Comparison of ENCODE assay signal across 25 cellular contexts in the genomic region with DNA sequence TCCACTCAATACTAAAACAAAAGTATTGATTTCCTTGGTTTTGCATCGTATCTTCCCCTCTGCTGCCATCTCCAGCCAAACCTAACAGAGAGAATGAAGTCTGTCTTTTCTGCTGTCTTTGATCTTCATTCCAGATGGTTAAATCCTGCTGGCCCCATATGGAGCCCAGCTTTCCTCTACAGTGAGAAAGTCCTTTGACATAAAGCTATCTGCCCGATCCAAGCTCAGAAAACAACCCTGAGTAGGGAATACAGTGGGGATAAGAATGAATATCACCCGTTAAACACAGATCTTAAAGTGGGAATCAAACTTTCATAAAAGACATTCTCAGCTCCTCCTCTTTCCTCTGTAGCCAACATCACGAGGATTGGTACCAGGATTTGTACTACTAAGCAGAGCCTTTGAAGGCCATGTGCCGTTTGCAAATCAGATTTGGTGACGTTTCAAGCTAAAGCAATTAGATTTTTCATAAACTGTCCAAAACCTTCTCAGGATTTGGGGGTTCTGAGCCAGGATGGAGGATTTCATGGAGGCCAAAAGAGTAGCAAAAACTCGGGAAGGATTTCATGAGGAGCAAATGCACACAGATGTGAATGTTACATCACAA. TPM values are rescaled to one million over a fixed set of nuclear protein-coding genes. Genes with fewer than 3 reads are reported as not detected.
DNase-seq lines count a peak whose midpoint lies in the region; ATAC-seq, FAIRE-seq and TF ChIP-seq lines count a peak whose summit lies in the region.
"Had no signal": no experiment of that assay in that cellular context is flagged by ENCODE, and none has a peak within 500 bp of the region (broad histone marks: within the 10 kb centered on the region; RNA-seq: fewer than 3 reads in every experiment).

No MANE protein-coding gene starts in this region.

- no peak for TF ChIP-seq EP300 in HepG2 (IDR thresholded peaks at IDR 0.05; ENCODE audit: low read depth in 2 of 2, low read length in 2 of 2)
- TF ChIP-seq EP300 in HepG2 (CRISPR knock-in tag; IDR thresholded peaks at IDR 0.05; ENCODE audit: borderline replicate concordance): no peak

- CTCF ChIA-PET in activated B cell treated with CpG ODN at 0.5 μM for 24 hours (lab: Charles Lee): interaction anchor here (1.2 kb wide), 1 partner anchor 77 kb away, joined by 3 read pairs; no protein-coding TSS in a partner anchor
- CTCF ChIA-PET in HepG2 (lab: Yijun Ruan, JAX; ENCODE audit: low intra/inter-chr PET ratio, low total read pairs): no interaction called here

- TF ChIP-seq CTCF in activated B cell treated with CpG ODN at 0.5 μM for 24 hours (IDR thresholded peaks at IDR 0.05) (no peak), HepG2 (CRISPR knock-in tag; IDR thresholded peaks at IDR 0.05) (no peak), upper lobe of right lung (IDR thresholded peaks at IDR 0.05) (no peak)

- in situ Hi-C loops in HepG2 (cut with HindIII; ENCODE audit: extremely low pct_ligation_motif_present, low pct_unique_long_range_greater_than_20kb): no loop called here

- POLR2A ChIA-PET in activated B cell treated with CpG ODN at 0.5 μM for 24 hours (lab: Charles Lee) (interaction anchor here (2.0 kb wide), 1 partner anchor 30 kb away, joined by 12 read pairs; a partner anchor contains a TSS), HepG2 (lab: Yijun Ruan, JAX) (interaction anchor here (2.0 to 5.1 kb wide), 2 partner anchors 12 to 47 kb away, joined by 11 to 65 read pairs; no protein-coding TSS in a partner anchor)

- peak overlapping the region; percentile 22 for H3K4me2 ChIP-seq in HepG2 (ENCODE audit: low read depth, low read length)

- no peaks in the 10 kb centered on the region for H3K9me3 Mint-ChIP-seq in activated B cell treated with CpG ODN at 0.5 μM for 24 hours
- H3K9me3 Mint-ChIP-seq: IgD-negative memory B cell had no signal

- H3K36me3 ChIP-seq in HepG2 (replicated peaks in 1 of 2; ENCODE audit: control insufficient read depth in 1 of 2, insufficient read depth in 2 of 2, low read length in 2 of 2) (peaks cover 37 to 89% of the 10 kb centered on the region in 2 experiments), upper lobe of right lung (no peaks in the 10 kb centered on the region)
- H3K36me3 ChIP-seq: Peyer's patch, SJSA1 had no signal

- peak overlapping the region; percentile 3 for H3K27ac Mint-ChIP-seq in activated B cell treated with CpG ODN at 0.5 μM for 24 hours

- H3K36me3 Mint-ChIP-seq in activated B cell treated with CpG ODN at 0.5 μM for 24 hours (ENCODE audit: low read depth): no peaks in the 10 kb centered on the region

- no peak overlapping the region for H3K9ac ChIP-seq in HepG2 (ENCODE audit: insufficient read depth, low read depth, low read length)

- peak; percentile 9 for DNase-seq in DMS 273 (lab: John Stamatoyannopoulos, UW; ENCODE audit: unreplicated experiment)
- no peak for DNase-seq in DMS 273 treated with DMSO at 0.1 percent for 48 hours (lab: John Stamatoyannopoulos, UW)
- no peak for DNase-seq in activated B cell treated with CpG ODN at 0.5 μM for 24 hours
- DNase-seq in HepG2 (ENCODE audit: low spot score): no peak
- no peak for DNase-seq in upper lobe of right lung
- no peak for DNase-seq in GM19240 (ENCODE audit: insufficient read length, low spot score)
- no peak for DNase-seq in stimulated activated CD4-positive, alpha-beta T cell treated with anti-CD3 and anti-CD28 coated beads, Interleukin-2, amount 100 ng/mL, for 24 hours
- DNase-seq: AML-193, DMS153, GDM1, Kasumi-1, MM.1S, NCI-H1092, NCI-H1436 treated with DMSO at 0.1 percent for 48 hours, NCI-H2029, NCI-H2171, NCI-H446, NCI-H526 treated with DMSO at 0.1 percent for 48 hours, Peyer's patch had no signal

- H3K27me3 ChIP-seq in HepG2 (ENCODE audit: control insufficient read depth in 1 of 2, insufficient read depth in 2 of 2, low read length in 2 of 2): no peaks in the 10 kb centered on the region
- peaks cover 6% of the 10 kb centered on the region for H3K27me3 ChIP-seq in upper lobe of right lung
- H3K27me3 ChIP-seq: Peyer's patch had no signal

- no peak for ATAC-seq in activated B cell treated with CpG ODN at 0.5 μM for 24 hours (ENCODE audit: low read depth)
- ATAC-seq in HepG2: no peak
- ATAC-seq in upper lobe of right lung: no peak
- ATAC-seq in GM21576 (IDR thresholded peaks at IDR 0.05; ENCODE audit: unreplicated experiment): no peak

- TF ChIP-seq RAD21 in HepG2 (CRISPR knock-in tag; IDR thresholded peaks at IDR 0.05): no peak

- H4K20me1 ChIP-seq in HepG2 (ENCODE audit: insufficient read depth, low read length): 0 out of 2 replicates have a peak, but pooled peaks cover 5% of the 10 kb centered on the region

- H3K9me3 ChIP-seq in HepG2 (ENCODE audit: low read length) (no peaks in the 10 kb centered on the region), upper lobe of right lung (no peaks in the 10 kb centered on the region)
- H3K9me3 ChIP-seq: Peyer's patch, SJSA1 had no signal

- peak overlapping the region; percentile 6 for H3K4me3 Mint-ChIP-seq in activated B cell treated with CpG ODN at 0.5 μM for 24 hours

- 92% methylated on average over 7 of the region's 7 CpGs for WGBS in HepG2 (ENCODE audit: low lambda C conversion rate)

- peaks cover 39% of the 10 kb centered on the region for H3K4me1 Mint-ChIP-seq in activated B cell treated with CpG ODN at 0.5 μM for 24 hours

- H3K79me2 ChIP-seq in HepG2 (ENCODE audit: insufficient read depth, low read length): peaks cover 43% of the 10 kb centered on the region

- H3K27ac ChIP-seq in HepG2 (ENCODE audit: extremely low read length, insufficient read depth, low read length) (peak overlapping the region; percentile 51), upper lobe of right lung (no peak overlapping the region)
- H3K27ac ChIP-seq: 22Rv1, HL-60, Peyer's patch, SJSA1 had no signal

- H2AFZ ChIP-seq in HepG2 (ENCODE audit: low read length): no peak overlapping the region

- FAIRE-seq in HepG2 (lab: Jason Lieb, UNC): peak; percentile 34
- FAIRE-seq: H54 had no signal

- intact Hi-C loops in activated B cell treated with CpG ODN at 0.5 μM for 24 hours (cut with micrococcal nuclease) (no loop called here), HepG2 (cut with micrococcal nuclease; ENCODE audit: unreplicated experiment) (no loop called here), upper lobe of right lung (cut with DNase I) (no loop called here)

- H3K27me3 Mint-ChIP-seq in activated B cell treated with CpG ODN at 0.5 μM for 24 hours: no peaks in the 10 kb centered on the region

- peaks cover 83% of the 10 kb centered on the region for H3K4me1 ChIP-seq in HepG2 (ENCODE audit: insufficient read depth, low read length)
- no peaks in the 10 kb centered on the region for H3K4me1 ChIP-seq in upper lobe of right lung
- H3K4me1 ChIP-seq: Peyer's patch, SJSA1 had no signal

- H3K4me3 ChIP-seq in HepG2 (replicated peaks in 1 of 3; ENCODE audit: insufficient read depth in 1 of 3, low read depth in 2 of 3, low read length in 3 of 3): no peak overlapping the region; a peak in 1 of 6 replicates
- H3K4me3 ChIP-seq in upper lobe of right lung: peak overlapping the region; percentile 40
- H3K4me3 ChIP-seq: Peyer's patch, SJSA1 had no signal

- TF ChIP-seq POLR2A in HepG2 (IDR thresholded peaks at IDR 0.05; ENCODE audit: insufficient read depth in 1 of 2, low read depth in 2 of 2, low read length in 2 of 2): 0 out of 4 replicates have a peak, but pooled peaks of 1 of the 2 experiments have one; percentile 12

- TSS peak; percentile 22 for BruUV-seq in HepG2 (replicated peaks; lab: Mats Ljungman, UMichigan)

TF ChIP-seq in HepG2, 621 proteins besides CTCF, POLR2A, EP300 and RAD21 (continues in another document):
- no peak for TF ChIP-seq KLF13 (CRISPR knock-in tag; IDR thresholded peaks at IDR 0.05)

RNA-seq across cellular contexts. Expression of a gene that starts 30.9 kb away (rescaled TPM):
- total RNA-seq in activated B cell treated with CpG ODN at 0.5 μM for 24 hours: 8.6 and 10.2 TPM in 2 replicates
- total RNA-seq in HepG2 (2016; rRNA removed; fragmentation: Illumina TruSeq; extraction: Trizol): 130 and 140 TPM in 2 replicates
- total RNA-seq in HepG2 (2016; cell fraction: cytosol; rRNA removed; fragmentation: Illumina TruSeq; extraction: Trizol; ENCODE audit: low read depth): 19.1 and 21.3 TPM in 2 replicates
- 132 and 135 TPM in 2 replicates for total RNA-seq in HepG2 (2016; cell fraction: insoluble cytoplasmic fraction; rRNA removed; fragmentation: Illumina TruSeq; extraction: Trizol)
- total RNA-seq in HepG2 (2016; cell fraction: membrane; rRNA removed; fragmentation: Illumina TruSeq; extraction: Trizol): 47.4 and 55.1 TPM in 2 replicates
- 251 and 257 TPM in 2 replicates for total RNA-seq in HepG2 (2016; cell fraction: nucleus; rRNA removed; fragmentation: Illumina TruSeq; extraction: Trizol)
- polyA plus RNA-seq in HepG2 (2011; rRNA removed): 36.8 and 43.0 TPM in 2 replicates
- 14.4 and 28.4 TPM in 2 replicates for polyA plus RNA-seq in HepG2 (2011; cell fraction: cytosol; rRNA removed)
- polyA plus RNA-seq in HepG2 (2011; cell fraction: nucleus; rRNA removed): 39.1 and 57.9 TPM in 2 replicates
- polyA plus RNA-seq in HepG2 (2012): 53.4 and 86.4 TPM in 2 replicates
- 5.1 and 5.7 TPM in 2 replicates for polyA plus RNA-seq in HepG2 (2016; cell fraction: cytosol; fragmentation: Illumina TruSeq; extraction: Trizol; ENCODE audit: low read depth)
- 57.8 and 65.3 TPM in 2 replicates for polyA plus RNA-seq in HepG2 (2016; cell fraction: insoluble cytoplasmic fraction; fragmentation: Illumina TruSeq; extraction: Trizol; ENCODE audit: low read depth)
- polyA plus RNA-seq in HepG2 (2016; cell fraction: membrane; fragmentation: Illumina TruSeq; extraction: Trizol; ENCODE audit: low read depth): 14.2 and 17.2 TPM in 2 replicates
- 165 and 177 TPM in 2 replicates for polyA plus RNA-seq in HepG2 (2016; cell fraction: nucleus; fragmentation: Illumina TruSeq; extraction: Trizol; ENCODE audit: insufficient read depth, low read depth)
- 18.6 and 65.9 TPM in 2 replicates for polyA minus RNA-seq in HepG2 (2011; rRNA and poly(A)+ RNA removed; ENCODE audit: low replicate concordance)
- 23.7 and 35.7 TPM in 2 replicates for polyA minus RNA-seq in HepG2 (2011; cell fraction: cytosol; rRNA and poly(A)+ RNA removed)
- 174 and 229 TPM in 2 replicates for polyA minus RNA-seq in HepG2 (2011; cell fraction: nucleus; rRNA and poly(A)+ RNA removed)
- 34.0 TPM for total RNA-seq in upper lobe of right lung
